39 cellular contexts compared by ENCODE assay signal in the genomic region with DNA sequence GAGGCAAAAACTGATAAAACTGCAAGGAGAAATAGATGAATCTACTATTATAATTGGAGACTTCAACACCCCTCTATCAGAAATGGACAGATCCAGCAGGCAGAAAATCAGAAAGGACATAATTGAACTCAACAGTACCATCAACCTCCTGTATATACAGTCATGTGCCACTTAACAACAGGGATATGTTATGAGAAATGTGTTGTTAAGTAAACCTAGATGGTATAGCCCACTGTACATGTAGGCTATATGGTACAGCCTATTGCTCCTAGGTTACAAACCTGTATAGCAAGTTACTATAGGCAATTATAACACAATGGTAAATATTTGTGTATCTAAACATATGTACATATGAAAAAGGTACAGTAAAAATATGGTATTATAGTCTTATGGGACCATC.
"Had no signal": no experiment of that assay in that cellular context is flagged by ENCODE, and none has a peak within 500 bp of the region (broad histone marks: within the 10 kb centered on the region; RNA-seq: fewer than 3 reads in every experiment).

No MANE protein-coding gene starts in this region.

- H3K9me3 Mint-ChIP-seq: activated T-helper 1 cell treated with anti-CD3 and anti-CD28 coated beads, Interleukin-12 subunit alpha, Interleukin-12 subunit beta, Interleukin-2, Interleukin-4 antibody, amounts not matched to agents 30 ng/mL and 10 ng/mL and 1 ng/mL, durations not matched to agents 14 hours and 24 hours and 36 hours; central memory CD8-positive, alpha-beta T cell; T-helper 2 cell treated with Interferon-gamma antibody and Interleukin-4, amounts not matched to agents 5 μg/mL and 100 μg/mL, for 36 hours had no signal

- H3K27me3 ChIP-seq: adrenal gland, body of pancreas, brain microvascular endothelial cell, breast epithelium, cardiac muscle cell, colonic mucosa had no signal

- FAIRE-seq: astrocyte, TTC549 had no signal

- H3K27ac Mint-ChIP-seq: activated B cell treated with CpG ODN at 0.5 μM for 24 hours; activated CD4-positive, alpha-beta memory T cell treated with anti-CD3 and anti-CD28 coated beads for 36 hours; activated CD4-positive, alpha-beta T cell treated with anti-CD3 and anti-CD28 coated beads, Interleukin-2, amount 10 ng/mL, durations not matched to agents 24 days and 14 days; activated CD8-positive, alpha-beta T cell treated with anti-CD3 and anti-CD28 coated beads for 36 hours; activated naive CD4-positive, alpha-beta T cell treated with anti-CD3 and anti-CD28 coated beads for 36 hours; activated naive CD4-positive, alpha-beta T cell treated with anti-CD3 and anti-CD28 coated beads, Interleukin-2, amount 50 U/mL, for 72 hours; activated naive CD8-positive, alpha-beta T cell treated with anti-CD3 and anti-CD28 coated beads for 36 hours; activated T-cell treated with anti-CD3 and anti-CD28 coated beads, Interleukin-2, amount 50 U/mL, for 72 hours; activated T-helper 1 cell treated with anti-CD3 and anti-CD28 coated beads, Interleukin-12 subunit alpha, Interleukin-12 subunit beta, Interleukin-2, Interleukin-4 antibody, amounts not matched to agents 30 ng/mL and 10 ng/mL and 1 ng/mL, durations not matched to agents 14 hours and 24 hours and 36 hours; activated T-helper 17 cell treated with anti-CD3 and anti-CD28 coated beads, Interleukin-2, amount 50 U/mL, for 72 hours; T-helper 2 cell treated with Interferon-gamma antibody and Interleukin-4, amounts not matched to agents 5 μg/mL and 100 μg/mL, for 36 hours had no signal

- H3K4me3 ChIP-seq: adrenal gland, body of pancreas, breast epithelium, cardiac muscle cell, colonic mucosa had no signal

- DNase-seq: activated B cell treated with CpG ODN at 0.5 μM for 24 hours; activated CD4-positive, alpha-beta memory T cell treated with anti-CD3 and anti-CD28 coated beads for 36 hours; activated CD4-positive, alpha-beta T cell treated with anti-CD3 and anti-CD28 coated beads for 4 hours; activated CD4-positive, alpha-beta T cell treated with anti-CD3 and anti-CD28 coated beads, Interleukin-2, amount 10 ng/mL, durations not matched to agents 24 days and 14 days; activated CD4-positive, alpha-beta T cell treated with anti-CD3 and anti-CD28 coated beads, Interleukin-2, amount 50 U/mL, for 1 hour; activated CD4-positive, alpha-beta T cell treated with anti-CD3 and anti-CD28 coated beads, Interleukin-2, amount 50 U/mL, for 4 hours; activated CD4-positive, CD25-positive, alpha-beta regulatory T cell treated with anti-CD3 and anti-CD28 coated beads, Interleukin-2, amount 50 U/mL, for 72 hours; activated CD8-positive, alpha-beta memory T cell treated with anti-CD3 and anti-CD28 coated beads, Interleukin-2, amount 50 U/mL, for 4 hours; activated CD8-positive, alpha-beta T cell treated with anti-CD3 and anti-CD28 coated beads for 36 hours; activated effector memory CD4-positive, alpha-beta T cell treated with anti-CD3 and anti-CD28 coated beads, Interleukin-2, amount 50 U/mL, for 16 hours; activated gamma-delta T cell treated with Interleukin-2 at 50 U/mL for 16 hours; activated naive CD4-positive, alpha-beta T cell; activated naive CD4-positive, alpha-beta T cell treated with anti-CD3 and anti-CD28 coated beads for 36 hours; activated naive CD4-positive, alpha-beta T cell treated with anti-CD3 and anti-CD28 coated beads, Interleukin-2, amount 50 U/mL, for 16 hours; activated naive CD8-positive, alpha-beta T cell treated with anti-CD3 and anti-CD28 coated beads for 36 hours; activated T-cell treated with anti-CD3 and anti-CD28 coated beads for 4 hours; activated T-cell treated with anti-CD3 and anti-CD28 coated beads, Interleukin-2, amount 50 U/mL, for 1 hour; activated T-cell treated with anti-CD3 and anti-CD28 coated beads, Interleukin-2, amount 50 U/mL, for 4 hours; activated T-cell treated with anti-CD3 and anti-CD28 coated beads, Interleukin-2, amount 50 U/mL, for 72 hours; adrenal gland; amniotic stem cell; aorta; body of pancreas; brain microvascular endothelial cell; caudate nucleus; cerebellar nuclear complex; colonic mucosa; T-helper 2 cell; T-helper 9 cell had no signal

- ATAC-seq: activated CD8-positive, alpha-beta T cell treated with anti-CD3 and anti-CD28 coated beads for 36 hours; activated naive CD4-positive, alpha-beta T cell treated with anti-CD3 and anti-CD28 coated beads, Interleukin-2, amount 50 U/mL, for 72 hours; activated T-cell treated with anti-CD3 and anti-CD28 coated beads, Interleukin-2, amount 50 U/mL, for 4 hours; activated T-cell treated with anti-CD3 and anti-CD28 coated beads, Interleukin-2, amount 50 U/mL, for 72 hours; activated T-helper 17 cell treated with anti-CD3 and anti-CD28 coated beads, Interleukin-2, amount 50 U/mL, for 72 hours; body of pancreas had no signal

- H3K4me1 ChIP-seq: adrenal gland, body of pancreas, breast epithelium, colonic mucosa had no signal

- H3K36me3 ChIP-seq: adrenal gland, brain microvascular endothelial cell, breast epithelium, cardiac muscle cell, colonic mucosa had no signal

- H3K36me3 Mint-ChIP-seq: activated CD4-positive, alpha-beta memory T cell treated with anti-CD3 and anti-CD28 coated beads for 36 hours; activated naive CD8-positive, alpha-beta T cell treated with anti-CD3 and anti-CD28 coated beads for 36 hours had no signal

- H3K4me1 Mint-ChIP-seq: activated B cell treated with CpG ODN at 0.5 μM for 24 hours; activated CD4-positive, alpha-beta T cell treated with anti-CD3 and anti-CD28 coated beads, Interleukin-2, amount 10 ng/mL, durations not matched to agents 24 days and 14 days; activated naive CD8-positive, alpha-beta T cell treated with anti-CD3 and anti-CD28 coated beads for 36 hours; activated T-helper 17 cell treated with anti-CD3 and anti-CD28 coated beads, Interleukin-2, amount 50 U/mL, for 72 hours; central memory CD8-positive, alpha-beta T cell had no signal

- H3K27ac ChIP-seq: adrenal gland, body of pancreas, brain microvascular endothelial cell, breast epithelium, cardiac muscle cell, colonic mucosa, VCaP had no signal

- H3K9me3 ChIP-seq: adrenal gland, colonic mucosa had no signal

- H3K4me3 Mint-ChIP-seq: activated B cell treated with CpG ODN at 0.5 μM for 24 hours; activated CD4-positive, alpha-beta memory T cell treated with anti-CD3 and anti-CD28 coated beads for 36 hours; activated CD4-positive, alpha-beta T cell treated with anti-CD3 and anti-CD28 coated beads, Interleukin-2, amount 10 ng/mL, durations not matched to agents 24 days and 14 days; activated CD8-positive, alpha-beta T cell treated with anti-CD3 and anti-CD28 coated beads for 36 hours; activated naive CD4-positive, alpha-beta T cell treated with anti-CD3 and anti-CD28 coated beads for 36 hours; activated naive CD8-positive, alpha-beta T cell treated with anti-CD3 and anti-CD28 coated beads for 36 hours; activated T-cell treated with anti-CD3 and anti-CD28 coated beads, Interleukin-2, amount 50 U/mL, for 4 hours; activated T-cell treated with anti-CD3 and anti-CD28 coated beads, Interleukin-2, amount 50 U/mL, for 72 hours; activated T-helper 1 cell treated with anti-CD3 and anti-CD28 coated beads, Interleukin-12 subunit alpha, Interleukin-12 subunit beta, Interleukin-2, Interleukin-4 antibody, amounts not matched to agents 30 ng/mL and 10 ng/mL and 1 ng/mL, durations not matched to agents 14 hours and 24 hours and 36 hours; activated T-helper 17 cell treated with anti-CD3 and anti-CD28 coated beads, Interleukin-2, amount 50 U/mL, for 72 hours; central memory CD8-positive, alpha-beta T cell; T-helper 2 cell treated with Interferon-gamma antibody and Interleukin-4, amounts not matched to agents 5 μg/mL and 100 μg/mL, for 36 hours had no signal
